In genomic region chr10:78336402-78336791, GRCh38 we compare ENCODE assay signal across 14 cellular contexts.
A peak's percentile ranks its signal among the peaks of the same experiment; 100 is the strongest.
DNase-seq lines count a peak whose midpoint lies in the region; ATAC-seq and TF ChIP-seq lines count a peak whose summit lies in the region.
"Had no signal": no experiment of that assay in that cellular context is flagged by ENCODE, and none has a peak within 500 bp of the region (broad histone marks: within the 10 kb centered on the region; RNA-seq: fewer than 3 reads in every experiment).

No MANE protein-coding gene starts in this region.

- no peak for ATAC-seq in activated CD8-positive, alpha-beta memory T cell treated with anti-CD3 and anti-CD28 coated beads, Interleukin-2, amount 10 ng/mL, durations not matched to agents 7 days and 5 days
- ATAC-seq in GM21717 (IDR thresholded peaks at IDR 0.05; ENCODE audit: unreplicated experiment): no peak
- ATAC-seq in HG02981 (IDR thresholded peaks at IDR 0.05; ENCODE audit: unreplicated experiment): no peak

- H3K36me3 ChIP-seq in muscle layer of colon (ENCODE audit: insufficient read depth, low read length) (no peaks in the 10 kb centered on the region), vagina (no peaks in the 10 kb centered on the region), Caco-2 (ENCODE audit: control insufficient read depth, insufficient read depth, low read length) (no peaks in the 10 kb centered on the region)
- H3K36me3 ChIP-seq: gastrocnemius medialis, thyroid gland had no signal

- H3K27me3 ChIP-seq in muscle layer of colon (ENCODE audit: control insufficient read depth in 1 of 2, insufficient read depth in 2 of 2, low read length in 2 of 2): no peaks in the 10 kb centered on the region
- H3K27me3 ChIP-seq in vagina: no peaks in the 10 kb centered on the region
- no peaks in the 10 kb centered on the region; the same call in none of the 2 replicates for H3K27me3 ChIP-seq in Caco-2 (replicated peaks; ENCODE audit: control insufficient read depth, insufficient read depth, low read length)
- H3K27me3 ChIP-seq: gastrocnemius medialis, thyroid gland had no signal

- TF ChIP-seq POLR2A in vagina (IDR thresholded peaks at IDR 0.05): no peak

- H3K4me1 ChIP-seq in muscle layer of colon (ENCODE audit: insufficient read depth, low read length) (peaks cover 32% of the 10 kb centered on the region), vagina (peaks cover 32% of the 10 kb centered on the region), Caco-2 (no peaks in the 10 kb centered on the region; the same call in 1 of the 2 replicates)

- DNase-seq in activated CD8-positive, alpha-beta memory T cell treated with anti-CD3 and anti-CD28 coated beads, Interleukin-2, amount 50 U/mL, for 48 hours: peak; percentile 37
- no peak for DNase-seq in activated CD8-positive, alpha-beta memory T cell treated with anti-CD3 and anti-CD28 coated beads, Interleukin-2, amount 10 ng/mL, durations not matched to agents 7 days and 5 days
- peak; percentile 50 for DNase-seq in dermis blood vessel endothelial cell
- DNase-seq in vagina (ENCODE audit: extremely low spot score in 2 of 2): no peak
- no peak for DNase-seq in Caco-2
- DNase-seq: ACHN; gastrocnemius medialis; MV-4-11; stimulated activated CD4-positive, alpha-beta T cell treated with anti-CD3 and anti-CD28 coated beads, Interleukin-4, amount 100 ng/mL, for 4 hours; thyroid gland had no signal

- no peak overlapping the region for H3K4me3 ChIP-seq in muscle layer of colon (ENCODE audit: low read depth in 1 of 2, low read length in 2 of 2)
- H3K4me3 ChIP-seq in vagina: no peak overlapping the region
- H3K4me3 ChIP-seq in Caco-2 (ENCODE audit: low read depth, low read length): no peak overlapping the region
- H3K4me3 ChIP-seq: gastrocnemius medialis, thyroid gland had no signal

- TF ChIP-seq CTCF in vagina (IDR thresholded peaks at IDR 0.05): no peak
- TF ChIP-seq CTCF in Caco-2 (IDR thresholded peaks at IDR 0.05; ENCODE audit: insufficient read depth in 1 of 2, low read depth in 1 of 2, low read length in 1 of 2, severe bottlenecking in 1 of 2, unreplicated experiment in 1 of 2): no peak

- no peak overlapping the region for H3K4me3 Mint-ChIP-seq in activated CD8-positive, alpha-beta memory T cell treated with anti-CD3 and anti-CD28 coated beads, Interleukin-2, amount 10 ng/mL, durations not matched to agents 7 days and 5 days
- no peak overlapping the region for H3K4me3 Mint-ChIP-seq in Caco-2 (ENCODE audit: unreplicated experiment)
- H3K4me3 Mint-ChIP-seq: activated naive CD4-positive, alpha-beta T cell treated with anti-CD3 and anti-CD28 coated beads, Interleukin-2, amount 50 U/mL, for 24 hours had no signal

- H3K9me3 Mint-ChIP-seq in activated CD8-positive, alpha-beta memory T cell treated with anti-CD3 and anti-CD28 coated beads, Interleukin-2, amount 10 ng/mL, durations not matched to agents 7 days and 5 days (ENCODE audit: low read depth): no peaks in the 10 kb centered on the region
- peaks cover 10% of the 10 kb centered on the region for H3K9me3 Mint-ChIP-seq in Caco-2 (ENCODE audit: unreplicated experiment)
- H3K9me3 Mint-ChIP-seq: activated naive CD4-positive, alpha-beta T cell treated with anti-CD3 and anti-CD28 coated beads, Interleukin-2, amount 50 U/mL, for 24 hours had no signal

- intact Hi-C loops in vagina (cut with DNase I) (no loop called here), Caco-2 (cut with micrococcal nuclease; ENCODE audit: unreplicated experiment) (no loop called here)

- H3K9me3 ChIP-seq in muscle layer of colon (ENCODE audit: low read length) (no peaks in the 10 kb centered on the region), vagina (no peaks in the 10 kb centered on the region), Caco-2 (no peaks in the 10 kb centered on the region)
- H3K9me3 ChIP-seq: gastrocnemius medialis, thyroid gland had no signal

- H3K36me3 Mint-ChIP-seq in activated CD8-positive, alpha-beta memory T cell treated with anti-CD3 and anti-CD28 coated beads, Interleukin-2, amount 10 ng/mL, durations not matched to agents 7 days and 5 days: no peaks in the 10 kb centered on the region
- H3K36me3 Mint-ChIP-seq in Caco-2 (ENCODE audit: insufficient read depth, unreplicated experiment): no peaks in the 10 kb centered on the region
- H3K36me3 Mint-ChIP-seq: activated naive CD4-positive, alpha-beta T cell treated with anti-CD3 and anti-CD28 coated beads, Interleukin-2, amount 50 U/mL, for 24 hours had no signal

- CTCF ChIA-PET in activated CD8-positive, alpha-beta memory T cell treated with anti-CD3 and anti-CD28 coated beads, Interleukin-2, amount 10 ng/mL, durations not matched to agents 7 days and 5 days (lab: Charles Lee): no interaction called here
- CTCF ChIA-PET in Caco-2 (lab: Charles Lee): no interaction called here

- no TSS peak for BruUV-seq in Caco-2 (replicated peaks; lab: Mats Ljungman, UMichigan)

- peak overlapping the region; percentile 42 for H3K27ac ChIP-seq in muscle layer of colon (ENCODE audit: low read depth, low read length)
- H3K27ac ChIP-seq in vagina: peak overlapping the region; percentile 14
- H3K27ac ChIP-seq: gastrocnemius medialis, thyroid gland had no signal

- H3K27ac Mint-ChIP-seq in activated CD8-positive, alpha-beta memory T cell treated with anti-CD3 and anti-CD28 coated beads, Interleukin-2, amount 10 ng/mL, durations not matched to agents 7 days and 5 days: no peak overlapping the region
- H3K27ac Mint-ChIP-seq in Caco-2 (ENCODE audit: unreplicated experiment): no peak overlapping the region
- H3K27ac Mint-ChIP-seq: activated naive CD4-positive, alpha-beta T cell treated with anti-CD3 and anti-CD28 coated beads, Interleukin-2, amount 50 U/mL, for 24 hours had no signal

- H3K27me3 Mint-ChIP-seq in activated CD8-positive, alpha-beta memory T cell treated with anti-CD3 and anti-CD28 coated beads, Interleukin-2, amount 10 ng/mL, durations not matched to agents 7 days and 5 days: peaks cover 3% of the 10 kb centered on the region
- peaks cover 3% of the 10 kb centered on the region for H3K27me3 Mint-ChIP-seq in Caco-2 (ENCODE audit: insufficient read depth, unreplicated experiment)
- H3K27me3 Mint-ChIP-seq: activated naive CD4-positive, alpha-beta T cell treated with anti-CD3 and anti-CD28 coated beads, Interleukin-2, amount 50 U/mL, for 24 hours had no signal

- no peak overlapping the region for H3K9ac ChIP-seq in muscle layer of colon (ENCODE audit: low read length)

- POLR2A ChIA-PET in Caco-2 (lab: Charles Lee): no interaction called here

- H3K4me1 Mint-ChIP-seq in activated CD8-positive, alpha-beta memory T cell treated with anti-CD3 and anti-CD28 coated beads, Interleukin-2, amount 10 ng/mL, durations not matched to agents 7 days and 5 days: no peaks in the 10 kb centered on the region
- H3K4me1 Mint-ChIP-seq in Caco-2 (ENCODE audit: low read depth, unreplicated experiment): no peaks in the 10 kb centered on the region
- H3K4me1 Mint-ChIP-seq: activated naive CD4-positive, alpha-beta T cell treated with anti-CD3 and anti-CD28 coated beads, Interleukin-2, amount 50 U/mL, for 24 hours had no signal

Comparison
In these comparisons a context has a peak if more than half of its experiments do, and no peak if none do; other contexts are left out.
1. DNase-seq: peak in activated CD8-positive, alpha-beta memory T cell treated with anti-CD3 and anti-CD28 coated beads, Interleukin-2, amount 50 U/mL, for 48 hours (single experiment) and dermis blood vessel endothelial cell (single experiment); none in activated CD8-positive, alpha-beta memory T cell treated with anti-CD3 and anti-CD28 coated beads, Interleukin-2, amount 10 ng/mL, durations not matched to agents 7 days and 5 days (single experiment), vagina (0 of 2) and Caco-2 (0 of 2).